Comparison of ENCODE assay signal across 20 cellular contexts in genomic region chr14:53032838-53033390, GRCh38.
DNase-seq lines count a peak whose midpoint lies in the region; ATAC-seq, FAIRE-seq and TF ChIP-seq lines count a peak whose summit lies in the region.
"Had no signal": no experiment of that assay in that cellular context is flagged by ENCODE, and none has a peak within 500 bp of the region (broad histone marks: within the 10 kb centered on the region; RNA-seq: fewer than 3 reads in every experiment).

No MANE protein-coding gene starts in this region.

- H3K36me3 ChIP-seq in astrocyte (ENCODE audit: insufficient read depth, low read length) (no peaks in the 10 kb centered on the region), stomach (peaks cover 0 to 12% (median 0%) of the 10 kb centered on the region in 4 donors)

- H3K9me3 Mint-ChIP-seq in HFFc6 (no peaks in the 10 kb centered on the region), astrocyte (ENCODE audit: unreplicated experiment) (peaks cover 2% of the 10 kb centered on the region)
- no peaks in the 10 kb centered on the region for H3K9me3 Mint-ChIP-seq in activated T-helper 17 cell treated with anti-CD3 and anti-CD28 coated beads, Interleukin-2, amount 50 U/mL, for 72 hours
- H3K9me3 Mint-ChIP-seq: GM23338 had no signal

- no peak overlapping the region for H3K9ac ChIP-seq in astrocyte (ENCODE audit: low read length)

- H3K27me3 ChIP-seq in astrocyte (ENCODE audit: insufficient read depth, low read length) = no peaks in the 10 kb centered on the region
- H3K27me3 ChIP-seq in layer of hippocampus (ENCODE audit: control insufficient read depth, insufficient read depth, low read length) = no peaks in the 10 kb centered on the region
- no peaks in the 10 kb centered on the region for H3K27me3 ChIP-seq in stomach

- H4K20me1 ChIP-seq in astrocyte (ENCODE audit: insufficient read depth, low read length) = no peaks in the 10 kb centered on the region

- H3K4me1 Mint-ChIP-seq in HFFc6 (ENCODE audit: low read depth) (peaks cover 59% of the 10 kb centered on the region), astrocyte (ENCODE audit: low read depth, unreplicated experiment) (peaks cover 47% of the 10 kb centered on the region)
- H3K4me1 Mint-ChIP-seq in activated T-helper 17 cell treated with anti-CD3 and anti-CD28 coated beads, Interleukin-2, amount 50 U/mL, for 72 hours = peaks cover 12% of the 10 kb centered on the region
- H3K4me1 Mint-ChIP-seq: B cell, GM23338 had no signal

- WGBS in stomach, 5 donors = 64 to 89% (median 77%) methylated on average over 1 of the region's 1 CpG

- H3K27ac ChIP-seq in astrocyte (ENCODE audit: low read depth, low read length) (no peak overlapping the region), layer of hippocampus (ENCODE audit: low read depth, low read length) (peak overlapping the region; percentile 74), stomach (peak overlapping the region in 3 of 5 donors; percentile 17 to 47 (median 41))

- DNase-seq in HFFc6 (no peak), astrocyte (ENCODE audit: low read depth) (no peak), stomach (no peak), NCI-H510A (lab: John Stamatoyannopoulos, UW) (no peak)
- DNase-seq: activated CD4-positive, alpha-beta T cell treated with anti-CD3 and anti-CD28 coated beads, Interleukin-2, amount 10 ng/mL, durations not matched to agents 24 days and 14 days; activated naive CD4-positive, alpha-beta T cell treated with anti-CD3 and anti-CD28 coated beads, Interleukin-2, amount 50 U/mL, for 16 hours; activated T-cell treated with anti-CD3 and anti-CD28 coated beads for 4 hours; effector memory CD4-positive, alpha-beta T cell; GF-D8; MM.1S; NCI-H187 treated with DMSO at 0.1 percent for 48 hours had no signal

- no peak overlapping the region for H2AFZ ChIP-seq in astrocyte (ENCODE audit: low read depth, low read length)
- H2AFZ ChIP-seq: GM23338 had no signal

- no peaks in the 10 kb centered on the region for H3K79me2 ChIP-seq in astrocyte (ENCODE audit: insufficient read depth, low read length)

- H3K27ac Mint-ChIP-seq in HFFc6 = peak overlapping the region; percentile 52; the same call in 1 of the 2 replicates
- H3K27ac Mint-ChIP-seq in astrocyte (ENCODE audit: unreplicated experiment) = peak overlapping the region; percentile 44
- no peak overlapping the region for H3K27ac Mint-ChIP-seq in activated T-helper 17 cell treated with anti-CD3 and anti-CD28 coated beads, Interleukin-2, amount 50 U/mL, for 72 hours
- H3K27ac Mint-ChIP-seq: activated CD4-positive, alpha-beta T cell treated with anti-CD3 and anti-CD28 coated beads, Interleukin-2, amount 10 ng/mL, durations not matched to agents 24 days and 14 days; B cell; GM23338 had no signal

- ATAC-seq in activated T-helper 17 cell treated with anti-CD3 and anti-CD28 coated beads, Interleukin-2, amount 50 U/mL, for 72 hours (replicated peaks) = no peak
- ATAC-seq in GM21717 (IDR thresholded peaks at IDR 0.05; ENCODE audit: unreplicated experiment) (no peak), GM18907 (IDR thresholded peaks at IDR 0.05; ENCODE audit: unreplicated experiment) (no peak)
- ATAC-seq: GM23338, left colon had no signal

- H3K36me3 Mint-ChIP-seq in HFFc6 (ENCODE audit: low read depth) (peaks cover 19% of the 10 kb centered on the region), astrocyte (ENCODE audit: low read depth, unreplicated experiment) (peaks cover 4% of the 10 kb centered on the region)
- H3K36me3 Mint-ChIP-seq in activated T-helper 17 cell treated with anti-CD3 and anti-CD28 coated beads, Interleukin-2, amount 50 U/mL, for 72 hours (ENCODE audit: low read depth) = peaks cover 67% of the 10 kb centered on the region

- intact Hi-C loops in stomach (cut with DNase I; ENCODE audit: low total_unique reads) = no loop called here

- H3K4me3 Mint-ChIP-seq in HFFc6 = peak overlapping the region; percentile 26; the same call in 1 of the 2 replicates
- H3K4me3 Mint-ChIP-seq in astrocyte (ENCODE audit: unreplicated experiment) = no peak overlapping the region
- no peak overlapping the region for H3K4me3 Mint-ChIP-seq in activated T-helper 17 cell treated with anti-CD3 and anti-CD28 coated beads, Interleukin-2, amount 50 U/mL, for 72 hours
- H3K4me3 Mint-ChIP-seq: activated CD4-positive, alpha-beta T cell treated with anti-CD3 and anti-CD28 coated beads, Interleukin-2, amount 10 ng/mL, durations not matched to agents 24 days and 14 days; B cell; GM23338 had no signal

- TF ChIP-seq CTCF in HFFc6 (IDR thresholded peaks at IDR 0.05) = no peak
- no peak for TF ChIP-seq CTCF in astrocyte (IDR thresholded peaks at IDR 0.05; ENCODE audit: insufficient read depth, low read depth, low read length)
- no peak for TF ChIP-seq CTCF in stomach (IDR thresholded peaks at IDR 0.05)

- TF ChIP-seq EP300 in stomach (IDR thresholded peaks at IDR 0.05) = no peak

- H3K4me1 ChIP-seq in astrocyte (ENCODE audit: insufficient read depth, low read length) (peaks cover 14% of the 10 kb centered on the region), stomach (peaks cover 0 to 31% (median 12%) of the 10 kb centered on the region in 4 donors)

- no peaks in the 10 kb centered on the region for H3K27me3 Mint-ChIP-seq in HFFc6 (ENCODE audit: insufficient read depth)
- H3K27me3 Mint-ChIP-seq in astrocyte (ENCODE audit: low read depth, unreplicated experiment) = no peaks in the 10 kb centered on the region
- H3K27me3 Mint-ChIP-seq in activated T-helper 17 cell treated with anti-CD3 and anti-CD28 coated beads, Interleukin-2, amount 50 U/mL, for 72 hours = no peaks in the 10 kb centered on the region
- H3K27me3 Mint-ChIP-seq: activated CD4-positive, alpha-beta T cell treated with anti-CD3 and anti-CD28 coated beads, Interleukin-2, amount 10 ng/mL, durations not matched to agents 24 days and 14 days; B cell had no signal

- no peak for TF ChIP-seq POLR2A in stomach (IDR thresholded peaks at IDR 0.05)

- FAIRE-seq in astrocyte (lab: Jason Lieb, UNC) = no peak
- FAIRE-seq: D721Med, GM12892 had no signal

- H3K4me2 ChIP-seq in astrocyte (ENCODE audit: low read length) = peak overlapping the region; percentile 58
- H3K4me2 ChIP-seq: GM23338 had no signal

- no peak overlapping the region for H3K4me3 ChIP-seq in astrocyte (ENCODE audit: insufficient read depth, low read depth, low read length)
- H3K4me3 ChIP-seq in stomach = no peak overlapping the region
- H3K4me3 ChIP-seq: GM23338 had no signal

- H3K9me3 ChIP-seq in astrocyte (ENCODE audit: insufficient read depth, low read depth, low read length) = no peaks in the 10 kb centered on the region
- no peaks in the 10 kb centered on the region for H3K9me3 ChIP-seq in stomach
